Comparison of ENCODE assay signal across 2 cellular contexts in the genomic region with DNA sequence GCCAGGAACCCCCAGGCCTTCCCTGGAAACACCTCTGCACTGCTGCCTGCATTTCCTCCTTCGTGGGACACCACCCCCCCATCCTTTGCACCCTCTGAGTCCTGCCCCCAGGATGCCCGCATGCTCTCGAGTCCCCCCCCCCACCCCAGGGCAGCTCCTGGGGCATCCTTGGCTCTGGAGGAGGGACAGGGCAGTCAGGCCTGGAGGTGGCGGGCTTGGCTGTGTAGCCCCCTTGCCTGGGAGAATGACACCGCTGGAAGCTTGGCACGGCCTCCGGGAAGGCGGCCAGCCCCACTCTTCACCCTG.
TF ChIP-seq lines count a peak whose summit lies in the region.

No MANE protein-coding gene starts in this region.

TF ChIP-seq in SK-N-SH, 30 proteins besides CTCF, POLR2A, EP300 and RAD21 (continued from another document):
- TF ChIP-seq, protein P1, sequence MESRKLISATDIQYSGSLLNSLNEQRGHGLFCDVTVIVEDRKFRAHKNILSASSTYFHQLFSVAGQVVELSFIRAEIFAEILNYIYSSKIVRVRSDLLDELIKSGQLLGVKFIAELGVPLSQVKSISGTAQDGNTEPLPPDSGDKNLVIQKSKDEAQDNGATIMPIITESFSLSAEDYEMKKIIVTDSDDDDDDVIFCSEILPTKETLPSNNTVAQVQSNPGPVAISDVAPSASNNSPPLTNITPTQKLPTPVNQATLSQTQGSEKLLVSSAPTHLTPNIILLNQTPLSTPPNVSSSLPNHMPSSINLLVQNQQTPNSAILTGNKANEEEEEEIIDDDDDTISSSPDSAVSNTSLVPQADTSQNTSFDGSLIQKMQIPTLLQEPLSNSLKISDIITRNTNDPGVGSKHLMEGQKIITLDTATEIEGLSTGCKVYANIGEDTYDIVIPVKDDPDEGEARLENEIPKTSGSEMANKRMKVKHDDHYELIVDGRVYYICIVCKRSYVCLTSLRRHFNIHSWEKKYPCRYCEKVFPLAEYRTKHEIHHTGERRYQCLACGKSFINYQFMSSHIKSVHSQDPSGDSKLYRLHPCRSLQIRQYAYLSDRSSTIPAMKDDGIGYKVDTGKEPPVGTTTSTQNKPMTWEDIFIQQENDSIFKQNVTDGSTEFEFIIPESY (IDR thresholded peaks at IDR 0.05; ENCODE audit: borderline replicate concordance, low read depth), result no peak
- no peak for TF ChIP-seq FOSL2 (IDR thresholded peaks at IDR 0.05; ENCODE audit: borderline replicate concordance, low read depth)
- TF ChIP-seq MEF2A (IDR thresholded peaks at IDR 0.05; ENCODE audit: borderline replicate concordance, low read depth), result no peak
- 0 out of 2 replicates have a peak, but pooled peaks have one; percentile 27 for TF ChIP-seq FOXJ3 (CRISPR knock-in tag; IDR thresholded peaks at IDR 0.05)
- peak; percentile 81 for TF ChIP-seq NFIC (IDR thresholded peaks at IDR 0.05; ENCODE audit: borderline replicate concordance)
- TF ChIP-seq, protein P2, sequence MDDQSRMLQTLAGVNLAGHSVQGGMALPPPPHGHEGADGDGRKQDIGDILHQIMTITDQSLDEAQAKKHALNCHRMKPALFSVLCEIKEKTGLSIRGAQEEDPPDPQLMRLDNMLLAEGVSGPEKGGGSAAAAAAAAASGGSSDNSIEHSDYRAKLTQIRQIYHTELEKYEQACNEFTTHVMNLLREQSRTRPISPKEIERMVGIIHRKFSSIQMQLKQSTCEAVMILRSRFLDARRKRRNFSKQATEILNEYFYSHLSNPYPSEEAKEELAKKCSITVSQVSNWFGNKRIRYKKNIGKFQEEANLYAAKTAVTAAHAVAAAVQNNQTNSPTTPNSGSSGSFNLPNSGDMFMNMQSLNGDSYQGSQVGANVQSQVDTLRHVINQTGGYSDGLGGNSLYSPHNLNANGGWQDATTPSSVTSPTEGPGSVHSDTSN (IDR thresholded peaks at IDR 0.05), result peak; percentile 50; the same call in 1 of the 2 replicates
- no peak for TF ChIP-seq RXRA (IDR thresholded peaks at IDR 0.05; ENCODE audit: borderline replicate concordance, low read depth)
- TF ChIP-seq, protein P3, sequence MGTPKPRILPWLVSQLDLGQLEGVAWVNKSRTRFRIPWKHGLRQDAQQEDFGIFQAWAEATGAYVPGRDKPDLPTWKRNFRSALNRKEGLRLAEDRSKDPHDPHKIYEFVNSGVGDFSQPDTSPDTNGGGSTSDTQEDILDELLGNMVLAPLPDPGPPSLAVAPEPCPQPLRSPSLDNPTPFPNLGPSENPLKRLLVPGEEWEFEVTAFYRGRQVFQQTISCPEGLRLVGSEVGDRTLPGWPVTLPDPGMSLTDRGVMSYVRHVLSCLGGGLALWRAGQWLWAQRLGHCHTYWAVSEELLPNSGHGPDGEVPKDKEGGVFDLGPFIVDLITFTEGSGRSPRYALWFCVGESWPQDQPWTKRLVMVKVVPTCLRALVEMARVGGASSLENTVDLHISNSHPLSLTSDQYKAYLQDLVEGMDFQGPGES (IDR thresholded peaks at IDR 0.05; ENCODE audit: low read depth, low read length), result no peak

TF ChIP-seq in SK-N-SH treated with all-trans-retinoic acid at 6 μM for 48 hours, 23 proteins besides CTCF, POLR2A, EP300 and RAD21 (continued from another document):
- TF ChIP-seq, protein P4, sequence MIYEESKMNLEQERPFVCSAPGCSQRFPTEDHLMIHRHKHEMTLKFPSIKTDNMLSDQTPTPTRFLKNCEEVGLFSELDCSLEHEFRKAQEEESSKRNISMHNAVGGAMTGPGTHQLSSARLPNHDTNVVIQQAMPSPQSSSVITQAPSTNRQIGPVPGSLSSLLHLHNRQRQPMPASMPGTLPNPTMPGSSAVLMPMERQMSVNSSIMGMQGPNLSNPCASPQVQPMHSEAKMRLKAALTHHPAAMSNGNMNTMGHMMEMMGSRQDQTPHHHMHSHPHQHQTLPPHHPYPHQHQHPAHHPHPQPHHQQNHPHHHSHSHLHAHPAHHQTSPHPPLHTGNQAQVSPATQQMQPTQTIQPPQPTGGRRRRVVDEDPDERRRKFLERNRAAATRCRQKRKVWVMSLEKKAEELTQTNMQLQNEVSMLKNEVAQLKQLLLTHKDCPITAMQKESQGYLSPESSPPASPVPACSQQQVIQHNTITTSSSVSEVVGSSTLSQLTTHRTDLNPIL (CRISPR knock-in tag; IDR thresholded peaks at IDR 0.05; ENCODE audit: low read depth), result no peak
- TF ChIP-seq ZC3H10 (CRISPR knock-in tag; IDR thresholded peaks at IDR 0.05) (no peak), SNAI2 (CRISPR knock-in tag; IDR thresholded peaks at IDR 0.05) (no peak)
TF ChIP-seq in SK-N-SH treated with all-trans-retinoic acid at 6 μM for 48 hours: peak in this region for 0.
